8 cellular contexts compared by ENCODE assay signal in the genomic region with DNA sequence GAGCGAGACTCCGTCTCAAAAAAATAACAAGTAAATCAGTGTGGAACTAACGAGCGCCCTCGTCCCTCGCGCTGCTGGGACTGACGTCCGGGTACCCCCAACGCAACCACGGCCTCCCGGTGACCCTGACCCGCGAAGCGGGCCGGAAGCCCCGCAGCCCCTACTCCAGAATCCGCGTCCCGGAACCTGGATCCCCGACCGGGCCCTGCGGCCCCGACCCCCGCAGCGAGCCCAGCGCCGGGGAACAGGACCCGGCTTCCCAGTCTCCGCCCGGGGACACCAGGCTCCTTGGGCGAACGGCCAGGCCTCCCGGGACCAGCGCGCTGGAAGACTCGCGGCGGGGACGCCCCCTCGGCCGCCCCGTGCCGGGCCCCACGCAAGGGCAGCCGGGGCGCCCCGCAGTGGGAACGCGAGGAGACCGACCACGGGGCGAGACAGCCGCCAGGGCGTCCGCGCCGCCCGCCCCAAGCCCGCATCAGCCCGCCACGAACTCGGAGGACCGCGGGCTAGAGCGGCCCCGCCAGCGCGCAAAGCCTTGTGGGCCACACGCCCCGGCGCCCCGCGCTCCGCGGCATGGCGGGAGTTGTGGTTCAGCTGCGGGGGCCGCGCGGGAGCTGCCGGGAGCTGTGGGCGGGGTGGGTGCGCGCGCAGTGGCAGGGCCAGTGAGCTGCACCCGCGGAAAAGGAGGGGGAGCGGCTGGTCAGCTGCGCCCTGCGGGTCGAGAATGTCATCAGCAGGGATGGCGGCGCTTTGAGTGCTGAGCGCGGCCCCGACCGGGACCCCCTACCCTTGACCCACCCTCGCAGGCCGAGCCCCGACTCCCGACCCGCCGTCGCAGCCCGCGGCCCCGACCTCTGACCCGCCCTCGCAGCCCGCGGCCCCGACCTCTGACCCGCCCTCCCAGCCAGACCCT. TPM values are rescaled to one million over a fixed set of nuclear protein-coding genes. Genes with fewer than 3 reads are reported as not detected.
DNase-seq lines count a peak whose midpoint lies in the region; ATAC-seq, FAIRE-seq and TF ChIP-seq lines count a peak whose summit lies in the region.

No MANE protein-coding gene starts in this region.

- H3K27ac Mint-ChIP-seq in activated naive CD8-positive, alpha-beta T cell = peak overlapping the region; percentile 92

- FAIRE-seq in pancreas (lab: Jason Lieb, UNC) = no peak

- no peaks in the 10 kb centered on the region for H3K36me3 ChIP-seq in pancreas
- no peaks in the 10 kb centered on the region for H3K36me3 ChIP-seq in thyroid gland

- H3K9me3 ChIP-seq in pancreas (no peaks in the 10 kb centered on the region), thyroid gland (no peaks in the 10 kb centered on the region)

- ATAC-seq in HG02571 (IDR thresholded peaks at IDR 0.05; ENCODE audit: unreplicated experiment) = peak; percentile 74
- peak; percentile 95 for ATAC-seq in SK-N-SH treated with all-trans-retinoic acid at 6 μM for 48 hours
- peak; percentile 97 for ATAC-seq in Right ventricle myocardium inferior
- peak; percentile 95 to 97 (median 96) for ATAC-seq in pancreas

- TF ChIP-seq POLR2A in thyroid gland (IDR thresholded peaks at IDR 0.05) = peak in 1 of 2 donors; percentile 87

- H3K9me3 Mint-ChIP-seq in activated naive CD8-positive, alpha-beta T cell (ENCODE audit: low read depth) = no peaks in the 10 kb centered on the region

- peak; percentile 69 for DNase-seq in GF-D8 (lab: John Stamatoyannopoulos, UW)
- DNase-seq in NCI-H1092 treated with DMSO at 0.1 percent for 48 hours (lab: John Stamatoyannopoulos, UW) = peak; percentile 93
- DNase-seq in Right ventricle myocardium inferior (ENCODE audit: missing footprints) = peak; percentile 100
- DNase-seq in pancreas = peak; percentile 95 to 99 (median 97)
- peak; percentile 95 to 97 for DNase-seq in thyroid gland

- peaks cover 6% of the 10 kb centered on the region for H3K27me3 Mint-ChIP-seq in activated naive CD8-positive, alpha-beta T cell

- peaks cover 0 to 4% (median 0%) of the 10 kb centered on the region in 3 donors for H3K4me1 ChIP-seq in pancreas
- peaks cover 6 to 7% of the 10 kb centered on the region in 2 donors for H3K4me1 ChIP-seq in thyroid gland

- H3K36me3 Mint-ChIP-seq in activated naive CD8-positive, alpha-beta T cell = no peaks in the 10 kb centered on the region

- H3K4me1 Mint-ChIP-seq in activated naive CD8-positive, alpha-beta T cell (ENCODE audit: low read depth) = peaks cover 10% of the 10 kb centered on the region

- TF ChIP-seq CTCF in pancreas (IDR thresholded peaks at IDR 0.05) (no peak), thyroid gland (IDR thresholded peaks at IDR 0.05) (peak in 1 of 6 experiments; percentile 24)

- H3K27ac ChIP-seq in pancreas (peak overlapping the region; percentile 64 to 89 (median 79)), thyroid gland (peak overlapping the region; percentile 73 to 95 (median 76))

- H3K27me3 ChIP-seq in pancreas = no peaks in the 10 kb centered on the region
- H3K27me3 ChIP-seq in thyroid gland = no peaks in the 10 kb centered on the region

- intact Hi-C loops in Right ventricle myocardium inferior (cut with DNase I) (loop anchor here (1.0 kb wide), 1 partner anchor 18 kb away; no protein-coding TSS in a partner anchor), pancreas (cut with DNase I) (no loop called here), thyroid gland (cut with DNase I) (no loop called here)

- WGBS in pancreas, 2 donors = 1% methylated on average over 60 to 114 of the region's 114 CpGs
- 2% methylated on average over 8 to 43 of the region's 114 CpGs for WGBS in thyroid gland, 2 donors

- H3K4me3 ChIP-seq in pancreas (peak overlapping the region; percentile 81 to 95 (median 88)), thyroid gland (replicated peaks in 1 of 3) (peak overlapping the region; percentile 53 to 97 (median 59))

- peak overlapping the region; percentile 84 for H3K4me3 Mint-ChIP-seq in activated naive CD8-positive, alpha-beta T cell

TF ChIP-seq in SK-N-SH treated with all-trans-retinoic acid at 6 μM for 48 hours, 23 proteins besides CTCF, POLR2A, EP300 and RAD21:
- TF ChIP-seq ZNF8 (CRISPR knock-in tag; IDR thresholded peaks at IDR 0.05) (no peak), OSR1 (CRISPR knock-in tag; IDR thresholded peaks at IDR 0.05) (no peak), ISL1 (CRISPR knock-in tag; IDR thresholded peaks at IDR 0.05) (no peak)
- TF ChIP-seq, protein P1, sequence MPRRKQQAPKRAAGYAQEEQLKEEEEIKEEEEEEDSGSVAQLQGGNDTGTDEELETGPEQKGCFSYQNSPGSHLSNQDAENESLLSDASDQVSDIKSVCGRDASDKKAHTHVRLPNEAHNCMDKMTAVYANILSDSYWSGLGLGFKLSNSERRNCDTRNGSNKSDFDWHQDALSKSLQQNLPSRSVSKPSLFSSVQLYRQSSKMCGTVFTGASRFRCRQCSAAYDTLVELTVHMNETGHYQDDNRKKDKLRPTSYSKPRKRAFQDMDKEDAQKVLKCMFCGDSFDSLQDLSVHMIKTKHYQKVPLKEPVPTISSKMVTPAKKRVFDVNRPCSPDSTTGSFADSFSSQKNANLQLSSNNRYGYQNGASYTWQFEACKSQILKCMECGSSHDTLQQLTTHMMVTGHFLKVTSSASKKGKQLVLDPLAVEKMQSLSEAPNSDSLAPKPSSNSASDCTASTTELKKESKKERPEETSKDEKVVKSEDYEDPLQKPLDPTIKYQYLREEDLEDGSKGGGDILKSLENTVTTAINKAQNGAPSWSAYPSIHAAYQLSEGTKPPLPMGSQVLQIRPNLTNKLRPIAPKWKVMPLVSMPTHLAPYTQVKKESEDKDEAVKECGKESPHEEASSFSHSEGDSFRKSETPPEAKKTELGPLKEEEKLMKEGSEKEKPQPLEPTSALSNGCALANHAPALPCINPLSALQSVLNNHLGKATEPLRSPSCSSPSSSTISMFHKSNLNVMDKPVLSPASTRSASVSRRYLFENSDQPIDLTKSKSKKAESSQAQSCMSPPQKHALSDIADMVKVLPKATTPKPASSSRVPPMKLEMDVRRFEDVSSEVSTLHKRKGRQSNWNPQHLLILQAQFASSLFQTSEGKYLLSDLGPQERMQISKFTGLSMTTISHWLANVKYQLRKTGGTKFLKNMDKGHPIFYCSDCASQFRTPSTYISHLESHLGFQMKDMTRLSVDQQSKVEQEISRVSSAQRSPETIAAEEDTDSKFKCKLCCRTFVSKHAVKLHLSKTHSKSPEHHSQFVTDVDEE (CRISPR knock-in tag; IDR thresholded peaks at IDR 0.05) = peak; percentile 64
TF ChIP-seq in SK-N-SH treated with all-trans-retinoic acid at 6 μM for 48 hours: peak in this region for 1.

RNA-seq across cellular contexts. Expression of a gene that starts 7.5 kb away (rescaled TPM):
- total RNA-seq in Right ventricle myocardium inferior (0.19 TPM), pancreas (1 to 10 TPM in 4 of 6 donors, under 1 TPM in 2; 0.66 to 4.2 (median 1.2) TPM), thyroid gland (1 to 10 TPM in 1 of 4 donors, under 1 TPM in 1, not detected in 2; 0.56 to 3.1 TPM)
- 1 to 10 TPM; 2.5 to 7.5 TPM for polyA plus RNA-seq in pancreas

RNA-seq across cellular contexts. Expression of a gene that starts 18.5 kb away (rescaled TPM):
- total RNA-seq in Right ventricle myocardium inferior (10.3 TPM), pancreas (10 to 100 TPM in 4 of 6 donors, 1 to 10 TPM in 2; 8.8 to 16.2 (median 10.7) TPM), thyroid gland (100 to 1,000 TPM in 2 of 4 donors, 10 to 100 TPM in 2; 50.8 to 147 (median 99.6) TPM)
- polyA plus RNA-seq in pancreas = 10 to 100 TPM; 14.3 to 29.7 TPM

RNA-seq across cellular contexts. Expression of a gene that starts 27.9 kb away (rescaled TPM):
- total RNA-seq in Right ventricle myocardium inferior (10.7 TPM), pancreas (100 to 1,000 TPM in 3 of 6 donors, 10 to 100 TPM in 3; 76.2 to 130 (median 99.9) TPM), thyroid gland (10 to 100 TPM; 31.5 to 72.8 (median 48.8) TPM)
- polyA plus RNA-seq in pancreas = 100 to 1,000 TPM; 257 to 382 TPM

RNA-seq across cellular contexts. Expression of a gene that starts 42.8 kb away (rescaled TPM):
- total RNA-seq in Right ventricle myocardium inferior (109 TPM), pancreas (10 to 100 TPM; 26.2 to 49.4 (median 39.1) TPM), thyroid gland (10 to 100 TPM; 44.8 to 64.7 (median 48.2) TPM)
- 100 to 1,000 TPM in 1 of 2 donors, 10 to 100 TPM in 1; 80.0 to 107 TPM for polyA plus RNA-seq in pancreas

RNA-seq across cellular contexts. Expression of a gene that starts 55.1 kb away (rescaled TPM):
- not detected for total RNA-seq in Right ventricle myocardium inferior
- under 1 TPM in 4 of 6 donors, not detected in 2; 0.28 to 0.38 (median 0.33) TPM for total RNA-seq in pancreas
- under 1 TPM; 0.31 to 0.38 TPM for polyA plus RNA-seq in pancreas
- total RNA-seq in thyroid gland = 1 to 10 TPM in 1 of 4 donors, under 1 TPM in 1, not detected in 2; 0.78 to 1.9 TPM

Comparison
In these comparisons a context has a peak if more than half of its experiments do, and no peak if none do; other contexts are left out.
1. Peak in every context shown above with its lines: DNase-seq, ATAC-seq, H3K4me3 ChIP-seq and H3K27ac ChIP-seq.